Comparison of ENCODE assay signal across 35 cellular contexts in genomic region chr10:56831681-56832080, GRCh38.
A peak's percentile ranks its signal among the peaks of the same experiment; 100 is the strongest.
DNase-seq lines count a peak whose midpoint lies in the region; ATAC-seq, FAIRE-seq and TF ChIP-seq lines count a peak whose summit lies in the region.
"Had no signal": no experiment of that assay in that cellular context is flagged by ENCODE, and none has a peak within 500 bp of the region (broad histone marks: within the 10 kb centered on the region; RNA-seq: fewer than 3 reads in every experiment).

No MANE protein-coding gene starts in this region.

- H3K27ac ChIP-seq in HepG2 (ENCODE audit: extremely low read length, insufficient read depth, low read length) (no peak overlapping the region), right lobe of liver (no peak overlapping the region), H9 (ENCODE audit: insufficient read length, low read depth, low read length) (no peak overlapping the region), H1 (ENCODE audit: low read depth, low read length) (no peak overlapping the region), Karpas-422 (ENCODE audit: low read length) (no peak overlapping the region)
- H3K27ac ChIP-seq: 22Rv1; A549; BLaER1; BLaER1 treated with 17β-estradiol and CSF1 and Interleukin-3, amounts not matched to agents 10 nM and 100 nM; C4-2B had no signal

- H2BK15ac ChIP-seq in H9 (ENCODE audit: low read depth, low read length) (no peak overlapping the region), H1 (ENCODE audit: low read length) (no peak overlapping the region)

- DNase-seq in HepG2 (ENCODE audit: low spot score) = no peak
- no peak for DNase-seq in right lobe of liver
- DNase-seq in H9 = no peak
- no peak for DNase-seq in H1 (ENCODE audit: low read depth in 1 of 2, low spot score in 2 of 2)
- DNase-seq in Karpas-422 = no peak
- DNase-seq in pons (ENCODE audit: low spot score) = no peak
- DNase-seq: 8988T; ACHN; AML-193; BE2C; C1 segment of cervical spinal cord; Caco-2; Calu3; CD4-positive, alpha-beta memory T cell; CD4-positive, alpha-beta T cell; CD4-positive, CD25-positive, alpha-beta regulatory T cell; CD8-positive, alpha-beta memory T cell; CD8-positive, alpha-beta T cell; COR-L47; DMS 273 treated with DMSO at 0.1 percent for 48 hours; DMS153; DMS53; DMS79; DMS79 treated with DMSO at 0.1 percent for 48 hours; DND-41; EL had no signal

- TF ChIP-seq RAD21 in HepG2 (CRISPR knock-in tag; IDR thresholded peaks at IDR 0.05) (no peak), H1 (IDR thresholded peaks at IDR 0.05 in 1 of 2, conservative IDR thresholded peaks at IDR 0.05 in 1 of 2; ENCODE audit: low read depth in 2 of 2, low read length in 2 of 2) (no peak)

- H3K4me3 Mint-ChIP-seq in H9 = no peak overlapping the region
- H3K4me3 Mint-ChIP-seq: B cell; CD14-positive monocyte; CD4-positive, alpha-beta memory T cell; CD4-positive, alpha-beta T cell; CD8-positive, alpha-beta memory T cell; CD8-positive, alpha-beta T cell had no signal

- H3T11ph ChIP-seq in H9 (ENCODE audit: low read length) = no peak overlapping the region

- no peak overlapping the region for H2AFZ ChIP-seq in HepG2 (ENCODE audit: low read length)
- peak overlapping the region; percentile 32 for H2AFZ ChIP-seq in H9 (ENCODE audit: low read length)
- peak overlapping the region; percentile 68; the same call in 1 of the 2 replicates for H2AFZ ChIP-seq in H1 (ENCODE audit: low read length)
- H2AFZ ChIP-seq in Karpas-422 (ENCODE audit: low read length) = no peak overlapping the region

- no peaks in the 10 kb centered on the region; the same call in 1 of the 2 replicates for H3K9me2 ChIP-seq in Karpas-422 (replicated peaks; ENCODE audit: insufficient read depth, low read length)

- H2AK5ac ChIP-seq in H9 (ENCODE audit: insufficient read length, low read length) (no peak overlapping the region), H1 (ENCODE audit: low read depth, low read length) (no peak overlapping the region)

- H3K79me1 ChIP-seq in H9 (ENCODE audit: insufficient read depth, low read depth, low read length, poor library complexity, severe bottlenecking) (no peaks in the 10 kb centered on the region), H1 (ENCODE audit: low read depth, low read length) (no peaks in the 10 kb centered on the region)

- H4K20me1 ChIP-seq in HepG2 (ENCODE audit: insufficient read depth, low read length) (no peaks in the 10 kb centered on the region), H9 (ENCODE audit: control insufficient read depth, insufficient read depth, insufficient read length) (no peaks in the 10 kb centered on the region), H1 (replicated peaks in 1 of 2; ENCODE audit: control insufficient read depth in 1 of 2, insufficient read depth in 2 of 2, low read length in 2 of 2) (no peaks in the 10 kb centered on the region), Karpas-422 (ENCODE audit: insufficient read depth, low read depth, low read length) (no peaks in the 10 kb centered on the region)
- H4K20me1 ChIP-seq: BLaER1; BLaER1 treated with 17β-estradiol and CSF1 and Interleukin-3, amounts not matched to agents 10 nM and 100 nM had no signal

- in situ Hi-C loops in HepG2 (cut with HindIII; ENCODE audit: extremely low pct_ligation_motif_present, low pct_unique_long_range_greater_than_20kb) = no loop called here

- H3K9me3 Mint-ChIP-seq in H9 = peaks cover 4 to 5% of the 10 kb centered on the region in 2 experiments; a peak in 2 of 5 replicates

- H3K9me3 ChIP-seq in HepG2 (ENCODE audit: low read length) = peaks cover 13% of the 10 kb centered on the region
- no peaks in the 10 kb centered on the region for H3K9me3 ChIP-seq in right lobe of liver
- H3K9me3 ChIP-seq in H9 (ENCODE audit: control insufficient read depth, low read depth, low read length) = no peaks in the 10 kb centered on the region
- H3K9me3 ChIP-seq in H1 (ENCODE audit: insufficient read depth in 2 of 2, low read depth in 1 of 2, low read length in 1 of 2) = no peaks in the 10 kb centered on the region
- peaks cover 26% of the 10 kb centered on the region for H3K9me3 ChIP-seq in Karpas-422 (ENCODE audit: low read length)
- H3K9me3 ChIP-seq: BE2C; BLaER1; BLaER1 treated with 17β-estradiol and CSF1 and Interleukin-3, amounts not matched to agents 10 nM and 100 nM; Caco-2 had no signal

- no peak overlapping the region for H3K9ac ChIP-seq in HepG2 (ENCODE audit: insufficient read depth, low read depth, low read length)
- H3K9ac ChIP-seq in H9 (ENCODE audit: extremely low read depth, insufficient read length, low read length) = no peak overlapping the region
- no peak overlapping the region for H3K9ac ChIP-seq in H1 (replicated peaks in 1 of 4; ENCODE audit: extremely low read depth in 1 of 4, low read depth in 3 of 4, low read length in 3 of 4)
- no peak overlapping the region for H3K9ac ChIP-seq in Karpas-422 (ENCODE audit: low read length)
- H3K9ac ChIP-seq: BLaER1; BLaER1 treated with 17β-estradiol and CSF1 and Interleukin-3, amounts not matched to agents 10 nM and 100 nM had no signal

- H3K27me3 Mint-ChIP-seq in H9 (ENCODE audit: low read depth) = no peaks in the 10 kb centered on the region
- H3K27me3 Mint-ChIP-seq: B cell; CD4-positive, alpha-beta memory T cell; CD4-positive, alpha-beta T cell; CD4-positive, CD25-positive, alpha-beta regulatory T cell had no signal

- H3K56ac ChIP-seq in H9 (ENCODE audit: insufficient read length, low read depth, low read length) = no peak overlapping the region
- H3K56ac ChIP-seq in H1 (replicated peaks; ENCODE audit: insufficient read length, low read depth, low read length) = no peak overlapping the region

- POLR2A ChIA-PET in HepG2 (lab: Yijun Ruan, JAX) = no interaction called here
- POLR2A ChIA-PET in H1 (lab: Charles Lee; ENCODE audit: partially characterized antibody) = no interaction called here

- H2BK120ac ChIP-seq in H9 (ENCODE audit: low read depth, low read length, poor library complexity, severe bottlenecking) (no peak overlapping the region), H1 (replicated peaks; ENCODE audit: low read depth, low read length) (no peak overlapping the region)

- H2BK20ac ChIP-seq in H9 (ENCODE audit: low read depth, low read length, poor library complexity, severe bottlenecking) (no peak overlapping the region), H1 (ENCODE audit: low read length) (no peak overlapping the region)

- H3K4ac ChIP-seq in H9 (ENCODE audit: low read depth, low read length) = no peak overlapping the region
- no peak overlapping the region for H3K4ac ChIP-seq in H1 (replicated peaks; ENCODE audit: insufficient read length, low read depth, low read length)

- H2BK5ac ChIP-seq in H9 (ENCODE audit: insufficient read length, low read length) = no peak overlapping the region
- H2BK5ac ChIP-seq in H1 (ENCODE audit: low read depth, low read length) = no peak overlapping the region

- H3K18ac ChIP-seq in H9 (ENCODE audit: insufficient read length, low read depth, low read length) (no peak overlapping the region), H1 (ENCODE audit: extremely low read depth, low read length) (no peak overlapping the region)

- ATAC-seq in HepG2 (no peak), right lobe of liver (no peak)
- ATAC-seq: A549; CD8-positive, alpha-beta T cell had no signal

- no peak overlapping the region for H3K14ac ChIP-seq in H9 (ENCODE audit: insufficient read depth, low read length)
- no peak overlapping the region for H3K14ac ChIP-seq in H1 (ENCODE audit: insufficient read length)

- H3K23ac ChIP-seq in H9 (ENCODE audit: insufficient read length, low read depth, low read length) (no peak overlapping the region), H1 (ENCODE audit: insufficient read length) (no peak overlapping the region)

- H3K23me2 ChIP-seq in H9 (ENCODE audit: insufficient read length, low read depth, low read length, poor library complexity, severe bottlenecking) (no peaks in the 10 kb centered on the region), H1 (ENCODE audit: low read depth, low read length) (no peaks in the 10 kb centered on the region)

- H3K4me3 ChIP-seq in HepG2 (replicated peaks in 1 of 3; ENCODE audit: insufficient read depth in 1 of 3, low read depth in 2 of 3, low read length in 3 of 3) (no peak overlapping the region), right lobe of liver (no peak overlapping the region), H1 (ENCODE audit: extremely low read depth in 1 of 4, insufficient read depth in 2 of 4, low read depth in 3 of 4, low read length in 4 of 4) (no peak overlapping the region), Karpas-422 (ENCODE audit: low read length) (no peak overlapping the region)
- H3K4me3 ChIP-seq: A549; BLaER1; BLaER1 treated with 17β-estradiol and CSF1 and Interleukin-3, amounts not matched to agents 10 nM and 100 nM had no signal

- TF ChIP-seq CTCF in HepG2 (CRISPR knock-in tag; IDR thresholded peaks at IDR 0.05) (no peak), right lobe of liver (IDR thresholded peaks at IDR 0.05) (no peak), H9 (conservative IDR thresholded peaks at IDR 0.05) (no peak), H1 (IDR thresholded peaks at IDR 0.05; ENCODE audit: control extremely low read depth in 1 of 3, insufficient read depth in 1 of 3, low read depth in 1 of 3, low read length in 3 of 3) (no peak)

- H3K36me3 ChIP-seq in HepG2 (replicated peaks in 1 of 2; ENCODE audit: control insufficient read depth in 1 of 2, insufficient read depth in 2 of 2, low read length in 2 of 2) (no peaks in the 10 kb centered on the region), right lobe of liver (no peaks in the 10 kb centered on the region), H1 (ENCODE audit: control insufficient read depth in 2 of 4, insufficient read depth in 4 of 4, low read length in 3 of 4) (no peaks in the 10 kb centered on the region), Karpas-422 (ENCODE audit: insufficient read depth, low read length) (no peaks in the 10 kb centered on the region)
- H3K36me3 ChIP-seq: BE2C; BLaER1; BLaER1 treated with 17β-estradiol and CSF1 and Interleukin-3, amounts not matched to agents 10 nM and 100 nM had no signal

- H4K91ac ChIP-seq in H9 (ENCODE audit: insufficient read length, low read depth, low read length) (no peak overlapping the region), H1 (replicated peaks; ENCODE audit: insufficient read length, low read length) (no peak overlapping the region)

- H3K4me2 ChIP-seq in HepG2 (ENCODE audit: low read depth, low read length) (no peak overlapping the region), H9 (ENCODE audit: insufficient read depth, insufficient read length, low read length) (no peak overlapping the region), H1 (ENCODE audit: insufficient read depth in 1 of 2, low read depth in 2 of 2, low read length in 2 of 2) (no peak overlapping the region), Karpas-422 (ENCODE audit: low read depth, low read length, poor library complexity, severe bottlenecking) (no peak overlapping the region)
- H3K4me2 ChIP-seq: A549; BLaER1; BLaER1 treated with 17β-estradiol and CSF1 and Interleukin-3, amounts not matched to agents 10 nM and 100 nM had no signal

- H2BK12ac ChIP-seq in H9 (ENCODE audit: insufficient read length, low read depth, low read length) = no peak overlapping the region
- H2BK12ac ChIP-seq in H1 (ENCODE audit: low read depth, low read length) = no peak overlapping the region

- intact Hi-C loops in HepG2 (cut with micrococcal nuclease; ENCODE audit: unreplicated experiment) = no loop called here
- intact Hi-C loops in right lobe of liver (cut with DNase I) = no loop called here

- BruUV-seq in HepG2 (replicated peaks; lab: Mats Ljungman, UMichigan) = no TSS peak

- 18% methylated on average over 3 of the region's 3 CpGs for WGBS in HepG2 (ENCODE audit: low lambda C conversion rate)
- WGBS in right lobe of liver (ENCODE audit: insufficient coverage, low coverage, low lambda C conversion rate, missing lambda C conversion rate) = 42% methylated on average over 3 of the region's 3 CpGs
- WGBS in H9 (ENCODE audit: extremely low coverage, insufficient read length, low lambda C conversion rate) = no CpG with 5 or more reads among the region's 3 CpGs
- 72% methylated on average over 3 of the region's 3 CpGs; no CpG with 5 or more reads in 1 of the 2 experiments for WGBS in H1 (ENCODE audit: extremely low coverage in 1 of 2, insufficient coverage in 1 of 2, insufficient read length in 1 of 2, insufficient replicate concordance in 2 of 2, low coverage in 1 of 2, low lambda C conversion rate in 2 of 2, missing lambda C conversion rate in 1 of 2), 2 experiments

- H3K79me2 ChIP-seq in HepG2 (ENCODE audit: insufficient read depth, low read length) (no peaks in the 10 kb centered on the region), H9 (ENCODE audit: insufficient read depth, low read length) (no peaks in the 10 kb centered on the region), H1 (ENCODE audit: control insufficient read depth in 1 of 2, insufficient read depth in 2 of 2, low read length in 2 of 2) (no peaks in the 10 kb centered on the region), Karpas-422 (ENCODE audit: low read length) (no peaks in the 10 kb centered on the region)

- H3K4me1 ChIP-seq in HepG2 (ENCODE audit: insufficient read depth, low read length) = no peaks in the 10 kb centered on the region
- H3K4me1 ChIP-seq in right lobe of liver = no peaks in the 10 kb centered on the region
- H3K4me1 ChIP-seq in H9 (ENCODE audit: insufficient read depth, low read length) = no peaks in the 10 kb centered on the region
- H3K4me1 ChIP-seq in H1 (replicated peaks in 1 of 4; ENCODE audit: control insufficient read depth in 3 of 4, insufficient read depth in 4 of 4, low read length in 3 of 4) = no peaks in the 10 kb centered on the region
- H3K4me1 ChIP-seq in Karpas-422 (ENCODE audit: low read length) = no peaks in the 10 kb centered on the region
- H3K4me1 ChIP-seq: A549; BE2C; BLaER1; BLaER1 treated with 17β-estradiol and CSF1 and Interleukin-3, amounts not matched to agents 10 nM and 100 nM; Caco-2 had no signal

- no peak overlapping the region for H4K8ac ChIP-seq in H9 (replicated peaks; ENCODE audit: insufficient read length, low read depth, low read length)
- H4K8ac ChIP-seq in H1 (ENCODE audit: extremely low read depth, insufficient read depth, low read length) = no peak overlapping the region

- H3K36me3 Mint-ChIP-seq in H9 (ENCODE audit: insufficient read depth in 1 of 3, low read depth in 3 of 3) = no peaks in the 10 kb centered on the region
- H3K36me3 Mint-ChIP-seq: CD14-positive monocyte; CD4-positive, alpha-beta memory T cell; CD4-positive, CD25-positive, alpha-beta regulatory T cell; CD8-positive, alpha-beta memory T cell; CD8-positive, alpha-beta T cell had no signal

- H3K27me3 ChIP-seq in HepG2 (ENCODE audit: control insufficient read depth in 1 of 2, insufficient read depth in 2 of 2, low read length in 2 of 2) (no peaks in the 10 kb centered on the region), right lobe of liver (no peaks in the 10 kb centered on the region), H9 (ENCODE audit: insufficient read depth, low read length) (no peaks in the 10 kb centered on the region), H1 (replicated peaks in 1 of 4; ENCODE audit: control insufficient read depth in 3 of 4, extremely low read depth in 1 of 4, insufficient read depth in 3 of 4, low read length in 3 of 4) (no peaks in the 10 kb centered on the region), Karpas-422 (ENCODE audit: low read length) (no peaks in the 10 kb centered on the region)
- H3K27me3 ChIP-seq: BE2C; BLaER1; BLaER1 treated with 17β-estradiol and CSF1 and Interleukin-3, amounts not matched to agents 10 nM and 100 nM had no signal

- CTCF ChIA-PET in HepG2 (lab: Yijun Ruan, JAX; ENCODE audit: low intra/inter-chr PET ratio, low total read pairs) = no interaction called here
- CTCF ChIA-PET in H1 (lab: Charles Lee; ENCODE audit: partially characterized antibody) = interaction anchor here (1.1 kb wide), 1 partner anchor 11 kb away, joined by 3 read pairs; no protein-coding TSS in a partner anchor

- TF ChIP-seq EP300 in HepG2 (IDR thresholded peaks at IDR 0.05; ENCODE audit: low read depth in 2 of 2, low read length in 2 of 2) = no peak
- no peak for TF ChIP-seq EP300 in HepG2 (CRISPR knock-in tag; IDR thresholded peaks at IDR 0.05; ENCODE audit: borderline replicate concordance)
- TF ChIP-seq EP300 in H1 (IDR thresholded peaks at IDR 0.05; ENCODE audit: borderline replicate concordance in 1 of 2, low read depth in 2 of 2, low read length in 2 of 2) = no peak

- H3K27ac Mint-ChIP-seq in H9 = no peak overlapping the region
- H3K27ac Mint-ChIP-seq: B cell; CD14-positive monocyte; CD4-positive, alpha-beta memory T cell; CD4-positive, alpha-beta T cell; CD8-positive, alpha-beta memory T cell; CD8-positive, alpha-beta T cell had no signal

- FAIRE-seq in HepG2 (lab: Jason Lieb, UNC) (no peak), H1 (lab: Jason Lieb, UNC) (no peak)
- FAIRE-seq: A204.1, A549, D721Med had no signal

- H4K5ac ChIP-seq in H9 (ENCODE audit: insufficient read length, low read depth, low read length) (no peak overlapping the region), H1 (ENCODE audit: insufficient read length, low read depth, low read length) (no peak overlapping the region)

- H3K4me1 Mint-ChIP-seq in H9 = no peaks in the 10 kb centered on the region
- H3K4me1 Mint-ChIP-seq: B cell; CD14-positive monocyte; CD4-positive, alpha-beta memory T cell; CD4-positive, CD25-positive, alpha-beta regulatory T cell; CD8-positive, alpha-beta memory T cell had no signal

- TF ChIP-seq POLR2A in HepG2 (IDR thresholded peaks at IDR 0.05; ENCODE audit: insufficient read depth in 1 of 2, low read depth in 2 of 2, low read length in 2 of 2) (no peak), right lobe of liver (IDR thresholded peaks at IDR 0.05) (no peak), H1 (IDR thresholded peaks at IDR 0.05; ENCODE audit: control extremely low read depth in 1 of 2, low read depth in 2 of 2, low read length in 2 of 2) (no peak)

Comparison
In these comparisons a context has a peak if more than half of its experiments do, and no peak if none do; other contexts are left out.
1. H2AFZ ChIP-seq: peak in H9 (single experiment) and H1 (single experiment); none in HepG2 (single experiment) and Karpas-422 (single experiment).